Comparison of ENCODE assay signal across 24 cellular contexts in the genomic region with DNA sequence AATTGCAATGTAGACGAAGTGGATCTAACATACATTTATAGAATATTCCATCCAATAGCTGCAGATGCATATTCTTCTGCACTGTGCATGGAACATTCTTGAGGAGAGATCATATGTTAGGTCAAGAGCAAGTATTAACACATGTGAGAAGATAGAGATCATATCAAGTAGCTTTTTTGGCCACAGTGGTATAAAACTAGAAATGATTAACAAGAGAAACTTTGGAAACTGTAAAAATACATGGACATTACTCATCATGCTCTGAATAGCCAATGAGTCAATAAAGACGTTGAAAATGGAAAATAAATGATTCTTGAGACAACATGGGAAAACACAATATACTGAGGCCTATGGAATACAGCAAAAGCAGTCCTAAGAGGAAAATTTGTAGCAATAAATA.
DNase-seq lines count a peak whose midpoint lies in the region; ATAC-seq and TF ChIP-seq lines count a peak whose summit lies in the region.
"Had no signal": no experiment of that assay in that cellular context is flagged by ENCODE, and none has a peak within 500 bp of the region (broad histone marks: within the 10 kb centered on the region; RNA-seq: fewer than 3 reads in every experiment).

No MANE protein-coding gene starts in this region.

- DNase-seq in activated T-cell treated with anti-CD3 and anti-CD28 coated beads, Interleukin-2, amount 50 U/mL, for 72 hours, result no peak
- no peak for DNase-seq in activated T-cell treated with anti-CD3 and anti-CD28 coated beads, Interleukin-2, amount 50 U/mL, for 1 hour
- DNase-seq in HCEC 1CT (peak; percentile 25), body of pancreas (no peak), renal cortical epithelial cell (ENCODE audit: low read depth) (peak; percentile 55), activated gamma-delta T cell treated with Interleukin-2 at 50 U/mL for 16 hours (no peak)
- DNase-seq: Caco-2; cortex of kidney; DMS79 treated with DMSO at 0.1 percent for 48 hours; kidney; NCI-H1092 treated with DMSO at 0.1 percent for 48 hours; NCI-H1930; NCI-H526 treated with DMSO at 0.1 percent for 48 hours; posterior cingulate gyrus; stimulated activated CD8-positive, alpha-beta memory T cell treated with anti-CD3 and anti-CD28 coated beads, Interleukin-4, amount 100 ng/mL, for 48 hours had no signal

- peak overlapping the region in 1 of 2 donors; percentile 58 for H3K4me3 Mint-ChIP-seq in activated T-cell treated with anti-CD3 and anti-CD28 coated beads, Interleukin-2, amount 50 U/mL, for 72 hours
- H3K4me3 Mint-ChIP-seq: neural crest cell had no signal

- no peaks in the 10 kb centered on the region for H3K9me3 ChIP-seq in body of pancreas

- H3K9me3 Mint-ChIP-seq in activated T-cell treated with anti-CD3 and anti-CD28 coated beads, Interleukin-2, amount 50 U/mL, for 72 hours, result peaks cover 22 to 23% of the 10 kb centered on the region in 2 donors

- peaks cover 5% of the 10 kb centered on the region for H3K4me1 ChIP-seq in body of pancreas
- H3K4me1 ChIP-seq: Caco-2, SJSA1 had no signal

- H3K27me3 ChIP-seq in body of pancreas, result no peaks in the 10 kb centered on the region
- H3K27me3 ChIP-seq: SJSA1 had no signal

- peaks cover 0 to 7% of the 10 kb centered on the region in 2 donors for H3K36me3 ChIP-seq in body of pancreas (replicated peaks in 1 of 2; ENCODE audit: insufficient read depth in 1 of 2, low read depth in 2 of 2)

- TF ChIP-seq POLR2A in body of pancreas (IDR thresholded peaks at IDR 0.05), result no peak

- no peak for TF ChIP-seq CTCF in body of pancreas (IDR thresholded peaks at IDR 0.05)

- WGBS in body of pancreas, 2 donors, result 61 to 63% methylated on average over 2 of the region's 2 CpGs

- intact Hi-C loops in body of pancreas (cut with DNase I), result no loop called here

- H3K27me3 Mint-ChIP-seq in activated T-cell treated with anti-CD3 and anti-CD28 coated beads, Interleukin-2, amount 50 U/mL, for 72 hours (ENCODE audit: low read depth), result no peaks in the 10 kb centered on the region

- no peak overlapping the region for H3K27ac ChIP-seq in body of pancreas
- H3K27ac ChIP-seq: HL-60, SJSA1 had no signal

- peak overlapping the region; percentile 86 for H3K27ac Mint-ChIP-seq in activated T-cell treated with anti-CD3 and anti-CD28 coated beads, Interleukin-2, amount 50 U/mL, for 72 hours
- H3K27ac Mint-ChIP-seq: activated T-helper 2 cell treated with anti-CD3 and anti-CD28 coated beads, Interferon-gamma antibody, Interleukin-2, Interleukin-4, amounts not matched to agents 10 μg/mL and 5 μg/mL and 100 μg/mL, durations not matched to agents 14 hours and 24 hours and 36 hours had no signal

- ATAC-seq in activated T-cell treated with anti-CD3 and anti-CD28 coated beads, Interleukin-2, amount 50 U/mL, for 72 hours (replicated peaks in 1 of 2), result no peak
- ATAC-seq in body of pancreas (peak; percentile 62), HG02588 (IDR thresholded peaks at IDR 0.05; ENCODE audit: unreplicated experiment) (no peak), HG03159 (IDR thresholded peaks at IDR 0.05; ENCODE audit: unreplicated experiment) (no peak)
- ATAC-seq: HCT116, sciatic nerve had no signal

- H3K4me1 Mint-ChIP-seq in activated T-cell treated with anti-CD3 and anti-CD28 coated beads, Interleukin-2, amount 50 U/mL, for 72 hours (ENCODE audit: low read depth), result peaks cover 16% of the 10 kb centered on the region
- H3K4me1 Mint-ChIP-seq: neural crest cell had no signal

- H3K4me3 ChIP-seq in body of pancreas, result no peak overlapping the region
- H3K4me3 ChIP-seq: lung, SJSA1 had no signal

- peaks cover 42 to 66% of the 10 kb centered on the region in 2 donors for H3K36me3 Mint-ChIP-seq in activated T-cell treated with anti-CD3 and anti-CD28 coated beads, Interleukin-2, amount 50 U/mL, for 72 hours (ENCODE audit: insufficient read depth in 2 of 2)

Comparison
In these comparisons a context has a peak if more than half of its experiments do, and no peak if none do; other contexts are left out.
1. DNase-seq: peak in HCEC 1CT (single experiment) and renal cortical epithelial cell (single experiment); none in activated T-cell treated with anti-CD3 and anti-CD28 coated beads, Interleukin-2, amount 50 U/mL, for 72 hours (0 of 2), activated T-cell treated with anti-CD3 and anti-CD28 coated beads, Interleukin-2, amount 50 U/mL, for 1 hour (single experiment), body of pancreas (0 of 4) and activated gamma-delta T cell treated with Interleukin-2 at 50 U/mL for 16 hours (single experiment).